In the genomic region with DNA sequence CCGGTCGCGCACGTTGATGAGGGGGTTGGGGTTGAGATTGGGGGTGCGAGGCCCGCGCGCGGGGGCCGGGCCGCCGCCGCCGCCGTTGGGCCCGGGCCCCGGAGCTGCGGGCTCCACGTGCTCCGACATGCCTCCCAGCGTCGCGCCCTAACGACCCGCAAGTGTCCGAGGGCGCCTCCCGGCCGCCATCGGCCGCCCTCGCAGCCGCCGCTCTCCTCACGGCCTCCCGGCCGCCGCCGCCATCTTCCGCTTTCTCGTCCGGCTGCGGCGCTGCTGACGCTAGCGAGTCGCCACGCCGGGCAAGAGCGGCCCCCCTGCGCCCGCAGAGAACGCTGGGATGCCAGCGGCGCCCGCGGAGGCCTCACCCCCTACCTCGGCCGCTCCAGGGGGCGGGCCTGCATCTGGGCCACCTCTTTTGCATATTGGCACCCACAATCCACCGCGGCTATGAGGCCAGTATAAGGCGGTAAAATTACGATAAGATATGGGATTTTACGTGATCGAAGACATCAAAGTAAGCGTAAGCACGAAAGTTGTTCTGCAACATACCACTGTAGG, we compare ENCODE assay signal across 8 cellular contexts. TPM values are rescaled to one million over a fixed set of nuclear protein-coding genes. Genes with fewer than 3 reads are reported as not detected.
DNase-seq lines count a peak whose midpoint lies in the region; ATAC-seq and TF ChIP-seq lines count a peak whose summit lies in the region.

A gene (minus strand): TSS at position 256 of the 558 bp plus-strand sequence. CDS start 127 bp downstream, at position 129.

- WGBS in lung, 2 donors: 0% methylated on average over 35 to 68 of the region's 68 CpGs

- H3K9me3 ChIP-seq in lung (ENCODE audit: control insufficient read depth in 2 of 2, insufficient read depth in 1 of 2, low read length in 1 of 2): no peaks in the 10 kb centered on the region

- H3K27me3 ChIP-seq in lung (ENCODE audit: control insufficient read depth, insufficient read depth): no peaks in the 10 kb centered on the region

- peak within 1 kb of the TSS; percentile 90 to 96 for H3K27ac ChIP-seq in lung (ENCODE audit: low read depth in 1 of 2, low read length in 1 of 2)

- TF ChIP-seq CTCF in GM20000 (IDR thresholded peaks at IDR 0.05; ENCODE audit: extremely low read depth, missing control alignments) (no peak), lung (IDR thresholded peaks at IDR 0.05; ENCODE audit: control extremely low read depth, extremely low read depth) (no peak)

- DNase-seq in COLO668 (lab: John Stamatoyannopoulos, UW; ENCODE audit: unreplicated experiment) (peak; percentile 99), GM20000 (ENCODE audit: low spot score) (peak; percentile 100), HT-29 (ENCODE audit: low spot score) (peak; percentile 96), ecto neural progenitor cell (ENCODE audit: low spot score) (peak; percentile 97), lung (ENCODE audit: low spot score) (peak; percentile 96)
- peak; percentile 96 for DNase-seq in NK-92 treated with Interleukin-12 subunit alpha and Interleukin-12 subunit beta, amount 100 ng/mL, for 24 hours (lab: John Stamatoyannopoulos, UW)
- peak; percentile 96 for DNase-seq in activated CD8-positive, alpha-beta memory T cell treated with anti-CD3 and anti-CD28 coated beads for 1 hour (ENCODE audit: extremely low read depth in 1 of 2, low read depth in 1 of 2)
- DNase-seq in stimulated activated CD4-positive, alpha-beta T cell treated with anti-CD3 and anti-CD28 coated beads, TNF-alpha, amount 100 ng/mL, for 24 hours (ENCODE audit: low read depth in 3 of 3): peak; percentile 92 to 97 (median 93)

- H3K4me1 ChIP-seq in lung (ENCODE audit: control insufficient read depth in 2 of 2, insufficient read depth in 2 of 2, low read length in 2 of 2): peaks cover 6 to 36% of the 10 kb centered on the region in 2 donors

- peak; percentile 95 for ATAC-seq in lung (ENCODE audit: insufficient read depth, low FRiP score)

- H3K36me3 ChIP-seq in lung (ENCODE audit: control insufficient read depth in 2 of 2, insufficient read depth in 2 of 2, low read length in 2 of 2): peaks cover 0 to 5% of the 10 kb centered on the region in 2 donors

- peak within 1 kb of the TSS; percentile 87 for H3K4me3 ChIP-seq in lung

RNA-seq across cellular contexts. Expression of the gene that starts here (rescaled TPM):
- total RNA-seq in HT-29 (2014; rRNA removed; shearing (Covaris generic)): 236 and 253 TPM in 2 replicates
- 100 to 1,000 TPM in 1 of 2 donors, 10 to 100 TPM in 1; 61.1 to 195 TPM for total RNA-seq in lung
- 100 to 1,000 TPM; 194 to 262 TPM for polyA plus RNA-seq in lung

Comparison
In these comparisons a context has a peak if more than half of its experiments do, and no peak if none do; other contexts are left out.
1. Peak in every context shown above with its lines: DNase-seq, ATAC-seq, H3K4me3 ChIP-seq and H3K27ac ChIP-seq.